ENCODE assay signal across 10 cellular contexts in genomic region chr15:45703670-45704328, GRCh38.
DNase-seq lines count a peak whose midpoint lies in the region; ATAC-seq and TF ChIP-seq lines count a peak whose summit lies in the region.
"Had no signal": no experiment of that assay in that cellular context is flagged by ENCODE, and none has a peak within 500 bp of the region (broad histone marks: within the 10 kb centered on the region; RNA-seq: fewer than 3 reads in every experiment).

No MANE protein-coding gene starts in this region.

- POLR2A ChIA-PET in activated CD4-positive, alpha-beta memory T cell treated with anti-CD3 and anti-CD28 coated beads for 36 hours (lab: Charles Lee), result no interaction called here

- H3K4me1 ChIP-seq in psoas muscle (peaks cover 6% of the 10 kb centered on the region), ovary (ENCODE audit: insufficient read depth) (peaks cover 5% of the 10 kb centered on the region)

- H3K27me3 ChIP-seq in psoas muscle (ENCODE audit: insufficient read depth in 3 of 3, low read length in 2 of 3), result peaks cover 0 to 8% (median 5%) of the 10 kb centered on the region in 3 donors
- no peaks in the 10 kb centered on the region for H3K27me3 ChIP-seq in ovary

- peaks cover 4% of the 10 kb centered on the region for H3K27me3 Mint-ChIP-seq in activated CD4-positive, alpha-beta memory T cell treated with anti-CD3 and anti-CD28 coated beads for 36 hours

- H3K27ac Mint-ChIP-seq in activated CD4-positive, alpha-beta memory T cell treated with anti-CD3 and anti-CD28 coated beads for 36 hours, result no peak overlapping the region

- 42 to 52% (median 43%) methylated on average over 13 of the region's 13 CpGs for WGBS in psoas muscle, 3 donors
- WGBS in ovary, 3 donors, result 50 to 61% (median 58%) methylated on average over 13 of the region's 13 CpGs

- H3K36me3 ChIP-seq in psoas muscle (ENCODE audit: insufficient read depth in 1 of 2, low read depth in 1 of 2), result no peaks in the 10 kb centered on the region
- H3K36me3 ChIP-seq in ovary, result no peaks in the 10 kb centered on the region

- ATAC-seq in psoas muscle, result peak in 1 of 4 donors; percentile 8
- ATAC-seq in HG03095 (IDR thresholded peaks at IDR 0.05; ENCODE audit: unreplicated experiment), result no peak

- H3K4me3 ChIP-seq in foreskin fibroblast (ENCODE audit: low read depth in 1 of 2, low read length in 2 of 2) (peak overlapping the region; percentile 60 to 66), psoas muscle (peak overlapping the region; percentile 53), ovary (no peak overlapping the region)

- H3K27ac ChIP-seq in psoas muscle (no peak overlapping the region), ovary (no peak overlapping the region)

- no peaks in the 10 kb centered on the region for H3K9me3 ChIP-seq in psoas muscle
- H3K9me3 ChIP-seq in ovary, result no peaks in the 10 kb centered on the region

- H3K4me3 Mint-ChIP-seq in activated CD4-positive, alpha-beta memory T cell treated with anti-CD3 and anti-CD28 coated beads for 36 hours, result peak overlapping the region; percentile 69

- intact Hi-C loops in activated CD4-positive, alpha-beta memory T cell treated with anti-CD3 and anti-CD28 coated beads for 36 hours (cut with micrococcal nuclease), result loop anchor here (2.0 kb wide), 2 partner anchors 69 to 245 kb away; partner anchors contain the start of gene SQOR
- intact Hi-C loops in psoas muscle (cut with DNase I), result no loop called here
- intact Hi-C loops in ovary (cut with DNase I), result no loop called here

- peak; percentile 31; the same call in 1 of the 3 replicates for TF ChIP-seq CTCF in GM12872 (IDR thresholded peaks at IDR 0.05; ENCODE audit: insufficient read depth, low read depth, low read length)
- no peak for TF ChIP-seq CTCF in foreskin fibroblast (IDR thresholded peaks at IDR 0.05; ENCODE audit: low read depth, low read length)
- no peak for TF ChIP-seq CTCF in psoas muscle (IDR thresholded peaks at IDR 0.05)
- TF ChIP-seq CTCF in ovary (IDR thresholded peaks at IDR 0.05), result no peak

- peaks cover 11% of the 10 kb centered on the region for H3K4me1 Mint-ChIP-seq in activated CD4-positive, alpha-beta memory T cell treated with anti-CD3 and anti-CD28 coated beads for 36 hours (ENCODE audit: low read depth)

- no peak for TF ChIP-seq POLR2A in ovary (IDR thresholded peaks at IDR 0.05)

- H3K9me3 Mint-ChIP-seq in activated CD4-positive, alpha-beta memory T cell treated with anti-CD3 and anti-CD28 coated beads for 36 hours, result no peaks in the 10 kb centered on the region

- CTCF ChIA-PET in activated CD4-positive, alpha-beta memory T cell treated with anti-CD3 and anti-CD28 coated beads for 36 hours (lab: Charles Lee), result interaction anchor here (1.0 to 2.5 kb wide), 4 partner anchors 11 to 91 kb away, joined by 3 to 20 read pairs (median 4); no protein-coding TSS in a partner anchor

- no peak for DNase-seq in activated CD4-positive, alpha-beta memory T cell treated with anti-CD3 and anti-CD28 coated beads for 36 hours
- DNase-seq in foreskin fibroblast, result peak in 1 of 2 donors; percentile 59
- no peak for DNase-seq in psoas muscle
- no peak for DNase-seq in effector CD4-positive, alpha-beta T cell
- DNase-seq in ovary, result no peak
- DNase-seq in NCI-H345 treated with DMSO at 0.1 percent for 48 hours (lab: John Stamatoyannopoulos, UW; ENCODE audit: unreplicated experiment), result no peak
- DNase-seq: NCI-H1930; stimulated activated CD4-positive, alpha-beta T cell treated with anti-CD3 and anti-CD28 coated beads, Interleukin-4, amount 100 ng/mL, for 4 hours had no signal

- no peaks in the 10 kb centered on the region for H3K36me3 Mint-ChIP-seq in activated CD4-positive, alpha-beta memory T cell treated with anti-CD3 and anti-CD28 coated beads for 36 hours

- no peak for TF ChIP-seq EP300 in ovary (IDR thresholded peaks at IDR 0.05)
